Comparison of ENCODE assay signal across 9 cellular contexts in genomic region chr22:23749747-23750373, GRCh38. TPM values are rescaled to one million over a fixed set of nuclear protein-coding genes. Genes with fewer than 3 reads are reported as not detected.
DNase-seq lines count a peak whose midpoint lies in the region; ATAC-seq and TF ChIP-seq lines count a peak whose summit lies in the region.
"Had no signal": no experiment of that assay in that cellular context is flagged by ENCODE, and none has a peak within 500 bp of the region (broad histone marks: within the 10 kb centered on the region; RNA-seq: fewer than 3 reads in every experiment).

No MANE protein-coding gene starts in this region.

- H3K27me3 ChIP-seq in DND-41 (ENCODE audit: insufficient read depth, low read length, poor library complexity) (no peaks in the 10 kb centered on the region), osteoblast (ENCODE audit: insufficient read depth, low read length) (no peaks in the 10 kb centered on the region), testis (no peaks in the 10 kb centered on the region)

- peak overlapping the region; percentile 74 to 93; a peak in 3 of 4 replicates for H3K4me3 ChIP-seq in DND-41 (ENCODE audit: low read depth in 1 of 2, low read length in 2 of 2)
- peak overlapping the region; percentile 88 for H3K4me3 ChIP-seq in coronary artery
- peak overlapping the region; percentile 89 for H3K4me3 ChIP-seq in osteoblast (ENCODE audit: insufficient read depth, low read length)
- H3K4me3 ChIP-seq in testis: peak overlapping the region in 1 of 2 donors; percentile 81
- H3K4me3 ChIP-seq in mucosa of descending colon: no peak overlapping the region

- no peaks in the 10 kb centered on the region for H4K20me1 ChIP-seq in DND-41 (ENCODE audit: insufficient read depth, low read length)
- H4K20me1 ChIP-seq in osteoblast (ENCODE audit: insufficient read depth, low read length): peaks cover 4% of the 10 kb centered on the region

- no peak for DNase-seq in DND-41
- DNase-seq in MV-4-11 (lab: John Stamatoyannopoulos, UW): peak; percentile 55
- DNase-seq in coronary artery (ENCODE audit: low spot score): no peak
- peak; percentile 92 for DNase-seq in osteoblast (ENCODE audit: insufficient read length, low spot score, missing footprints)
- no peak for DNase-seq in SW480 (ENCODE audit: low spot score)
- no peak for DNase-seq in testis
- no peak for DNase-seq in mucosa of descending colon
- DNase-seq in activated effector memory CD4-positive, alpha-beta T cell treated with anti-CD3 and anti-CD28 coated beads, Interleukin-2, amount 50 U/mL, for 16 hours: no peak
- DNase-seq: activated CD4-positive, alpha-beta T cell treated with anti-CD3 and anti-CD28 coated beads for 48 hours had no signal

- H3K9me3 ChIP-seq in DND-41 (ENCODE audit: insufficient read depth, low read length, severe bottlenecking) (no peaks in the 10 kb centered on the region), osteoblast (ENCODE audit: low read depth, low read length) (no peaks in the 10 kb centered on the region), testis (no peaks in the 10 kb centered on the region), mucosa of descending colon (no peaks in the 10 kb centered on the region)

- 16 to 27% methylated on average over 13 of the region's 13 CpGs for WGBS in testis, 2 donors

- TF ChIP-seq CTCF in DND-41 (IDR thresholded peaks at IDR 0.05; ENCODE audit: borderline replicate concordance, extremely low read depth, low read length, poor library complexity, severe bottlenecking) (no peak), coronary artery (IDR thresholded peaks at IDR 0.05) (no peak), osteoblast (IDR thresholded peaks at IDR 0.05; ENCODE audit: extremely low read depth, low read depth, low read length) (no peak), testis (IDR thresholded peaks at IDR 0.05) (no peak), mucosa of descending colon (IDR thresholded peaks at IDR 0.05) (no peak)

- TF ChIP-seq POLR2A in testis (IDR thresholded peaks at IDR 0.05): no peak

- H3K36me3 ChIP-seq in DND-41 (ENCODE audit: insufficient read depth, low read length): peaks cover 4% of the 10 kb centered on the region
- peaks cover 5% of the 10 kb centered on the region for H3K36me3 ChIP-seq in osteoblast (ENCODE audit: insufficient read depth, low read length)
- H3K36me3 ChIP-seq in testis (ENCODE audit: low read depth, missing control alignments): no peaks in the 10 kb centered on the region
- H3K36me3 ChIP-seq in mucosa of descending colon (ENCODE audit: low read depth): no peaks in the 10 kb centered on the region

- no peak for ATAC-seq in DND-41 (ENCODE audit: insufficient read depth, low read depth)
- no peak for ATAC-seq in mucosa of descending colon

- H3K9ac ChIP-seq in DND-41 (ENCODE audit: low read depth, low read length): peak overlapping the region; percentile 88

- intact Hi-C loops in testis (cut with DNase I; ENCODE audit: low total_unique reads): no loop called here
- intact Hi-C loops in mucosa of descending colon (cut with DNase I, micrococcal nuclease): no loop called here

- H2AFZ ChIP-seq in DND-41 (ENCODE audit: low read depth, low read length): peak overlapping the region; percentile 80; the same call in 1 of the 2 replicates
- H2AFZ ChIP-seq in osteoblast (ENCODE audit: low read length): peak overlapping the region; percentile 2

- H3K4me1 ChIP-seq in DND-41 (ENCODE audit: insufficient read depth, low read length): peaks cover 21% of the 10 kb centered on the region
- H3K4me1 ChIP-seq in osteoblast (ENCODE audit: insufficient read depth, low read length): peaks cover 13% of the 10 kb centered on the region
- peaks cover 5% of the 10 kb centered on the region for H3K4me1 ChIP-seq in testis
- peaks cover 11% of the 10 kb centered on the region for H3K4me1 ChIP-seq in mucosa of descending colon (ENCODE audit: low read depth)

- H3K27ac ChIP-seq in DND-41 (ENCODE audit: low read length) (peak overlapping the region; percentile 61; the same call in 1 of the 2 replicates), coronary artery (peak overlapping the region in 1 of 2 donors; percentile 93), osteoblast (ENCODE audit: low read depth, low read length) (no peak overlapping the region), testis (no peak overlapping the region)

- H3K4me2 ChIP-seq in DND-41 (ENCODE audit: insufficient read depth, low read length) (peak overlapping the region; percentile 99), osteoblast (ENCODE audit: insufficient read depth, low read length) (peak overlapping the region; percentile 97)

- H3K79me2 ChIP-seq in DND-41 (ENCODE audit: insufficient read depth, low read length) (peaks cover 15% of the 10 kb centered on the region), osteoblast (ENCODE audit: insufficient read depth, low read length) (peaks cover 11% of the 10 kb centered on the region)

RNA-seq across cellular contexts. Expression of gene ZNF70, which starts 1.1 kb away (rescaled TPM):
- total RNA-seq in osteoblast (6.5 and 7.4 TPM in 2 replicates), testis (1 to 10 TPM; 7.2 to 8.7 TPM), mucosa of descending colon (1 to 10 TPM; 3.4 to 7.5 (median 3.7) TPM)
- polyA plus RNA-seq in testis (ENCODE audit: insufficient read depth, low read depth, low replicate concordance): 2.9 TPM

RNA-seq across cellular contexts. Expression of gene VPREB3, which starts 4.4 kb away (rescaled TPM):
- total RNA-seq in osteoblast (not detected in 2 replicates), testis (under 1 TPM in 1 of 2 donors, not detected in 1; 0.68 TPM), mucosa of descending colon (1 to 10 TPM in 2 of 3 donors, under 1 TPM in 1; 0.79 to 1.8 (median 1.2) TPM)
- 1.2 TPM for polyA plus RNA-seq in testis (ENCODE audit: insufficient read depth, low read depth, low replicate concordance)

RNA-seq across cellular contexts. Expression of gene C22orf15, which starts 12.9 kb away (rescaled TPM):
- total RNA-seq in osteoblast (0.72 and 0.88 TPM in 2 replicates), testis (1 to 10 TPM in 1 of 2 donors, under 1 TPM in 1; 0.68 to 2.4 TPM), mucosa of descending colon (under 1 TPM in 1 of 3 donors, not detected in 2; 0.44 TPM)
- 8.8 TPM for polyA plus RNA-seq in testis (ENCODE audit: insufficient read depth, low read depth, low replicate concordance)

RNA-seq across cellular contexts. Expression of gene CHCHD10, which starts 17.9 kb away (rescaled TPM):
- 0.88 and 1.1 TPM in 2 replicates for total RNA-seq in osteoblast
- total RNA-seq in testis: 10 to 100 TPM; 24.0 to 30.2 TPM
- 74.8 TPM for polyA plus RNA-seq in testis (ENCODE audit: insufficient read depth, low read depth, low replicate concordance)
- 100 to 1,000 TPM; 279 to 464 (median 462) TPM for total RNA-seq in mucosa of descending colon

RNA-seq across cellular contexts. Expression of gene MMP11, which starts 22.8 kb away (rescaled TPM):
- total RNA-seq in osteoblast (23.5 and 41.3 TPM in 2 replicates), testis (10 to 100 TPM; 32.4 to 36.1 TPM), mucosa of descending colon (1 to 10 TPM; 2.0 to 6.3 (median 4.0) TPM)
- polyA plus RNA-seq in testis (ENCODE audit: insufficient read depth, low read depth, low replicate concordance): 13.6 TPM

Comparison
In these comparisons a context has a peak if more than half of its experiments do, and no peak if none do; other contexts are left out.
1. DNase-seq: peak in MV-4-11 (single experiment) and osteoblast (single experiment); none in DND-41 (single experiment), coronary artery (single experiment), SW480 (single experiment), testis (single experiment), mucosa of descending colon (0 of 3) and activated effector memory CD4-positive, alpha-beta T cell treated with anti-CD3 and anti-CD28 coated beads, Interleukin-2, amount 50 U/mL, for 16 hours (single experiment).